ENCODE assay signal across 19 cellular contexts in the genomic region with DNA sequence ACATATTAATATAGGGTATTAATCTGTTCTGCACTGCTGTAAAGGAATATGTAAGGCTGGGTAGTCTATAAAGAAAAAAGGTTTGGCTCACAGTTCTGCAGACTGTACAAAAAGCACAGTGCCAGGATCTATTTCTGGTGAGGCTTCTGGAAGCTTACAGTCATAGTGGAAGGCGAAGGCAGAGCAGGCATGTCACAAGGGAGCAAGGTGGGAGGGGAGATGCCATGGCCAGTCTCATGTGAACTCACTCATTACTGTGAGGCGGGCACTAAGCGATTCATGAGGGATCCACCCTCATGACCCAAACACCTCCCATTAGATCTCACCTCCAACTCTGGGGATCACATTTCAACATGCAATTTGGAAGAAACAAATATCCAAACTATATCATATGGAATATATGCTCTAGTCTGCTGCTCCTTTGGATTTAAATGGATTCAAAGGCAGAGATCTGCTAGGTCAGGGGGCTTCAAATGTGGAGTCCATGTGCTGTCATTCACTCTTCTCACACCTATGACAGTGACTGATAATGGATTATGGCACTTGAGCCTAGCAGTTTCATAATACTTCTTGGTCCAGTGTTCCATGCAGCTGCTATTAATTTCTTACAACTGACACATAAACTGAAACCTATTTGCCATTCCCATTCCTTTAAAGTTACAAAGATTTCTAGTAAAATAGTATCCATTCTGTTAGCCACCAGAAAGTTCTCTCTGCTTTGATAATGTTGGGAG.
"Had no signal": no experiment of that assay in that cellular context is flagged by ENCODE, and none has a peak within 500 bp of the region (broad histone marks: within the 10 kb centered on the region; RNA-seq: fewer than 3 reads in every experiment).

No MANE protein-coding gene starts in this region.

- DNase-seq: activated CD4-positive, alpha-beta T cell treated with anti-CD3 and anti-CD28 coated beads for 1 hour; activated CD4-positive, alpha-beta T cell treated with anti-CD3 and anti-CD28 coated beads, Interleukin-2, amount 50 U/mL, for 48 hours; activated CD8-positive, alpha-beta memory T cell treated with anti-CD3 and anti-CD28 coated beads, Interleukin-2, amount 10 ng/mL, durations not matched to agents 7 days and 5 days; cortex of kidney; erythroblast; head of caudate nucleus; immature natural killer cell; mesendoderm; naive thymus-derived CD8-positive, alpha-beta T cell; nucleus accumbens; retina; SJCRH30; stimulated activated CD4-positive, alpha-beta T cell treated with anti-CD3 and anti-CD28 coated beads, Interleukin-2, amount 100 ng/mL, for 24 hours; stomach; upper lobe of left lung had no signal

- H3K9me3 Mint-ChIP-seq: central memory CD8-positive, alpha-beta T cell; immature natural killer cell had no signal

- H3K36me3 ChIP-seq: SJCRH30, upper lobe of left lung had no signal

- H3K27ac Mint-ChIP-seq: activated CD8-positive, alpha-beta memory T cell treated with anti-CD3 and anti-CD28 coated beads, Interleukin-2, amount 10 ng/mL, durations not matched to agents 7 days and 5 days; activated naive CD8-positive, alpha-beta T cell; brain; immature natural killer cell; naive thymus-derived CD8-positive, alpha-beta T cell; T-helper 1 cell treated with Interleukin-12 subunit alpha and Interleukin-12 subunit beta and Interleukin-4 antibody, amounts not matched to agents 30 μg/mL and 1 μg/mL, for 36 hours had no signal

- H3K4me1 Mint-ChIP-seq: brain, immature natural killer cell had no signal

- H3K27me3 ChIP-seq: SJCRH30, stomach, upper lobe of left lung had no signal

- H3K4me3 Mint-ChIP-seq: activated CD8-positive, alpha-beta memory T cell treated with anti-CD3 and anti-CD28 coated beads, Interleukin-2, amount 10 ng/mL, durations not matched to agents 7 days and 5 days; activated naive CD8-positive, alpha-beta T cell; brain; central memory CD8-positive, alpha-beta T cell; immature natural killer cell; naive thymus-derived CD8-positive, alpha-beta T cell; T-helper 1 cell treated with Interleukin-12 subunit alpha and Interleukin-12 subunit beta and Interleukin-4 antibody, amounts not matched to agents 30 μg/mL and 1 μg/mL, for 36 hours had no signal

- H3K27ac ChIP-seq: SJCRH30, stomach, upper lobe of left lung had no signal

- H3K9me3 ChIP-seq: SJCRH30, stomach, upper lobe of left lung had no signal

- ATAC-seq: activated CD8-positive, alpha-beta memory T cell treated with anti-CD3 and anti-CD28 coated beads, Interleukin-2, amount 10 ng/mL, durations not matched to agents 7 days and 5 days; naive thymus-derived CD8-positive, alpha-beta T cell had no signal

- H3K4me1 ChIP-seq: SJCRH30, stomach had no signal

- H3K4me3 ChIP-seq: SJCRH30, stomach, upper lobe of left lung had no signal

- H3K27me3 Mint-ChIP-seq: activated CD8-positive, alpha-beta memory T cell treated with anti-CD3 and anti-CD28 coated beads, Interleukin-2, amount 10 ng/mL, durations not matched to agents 7 days and 5 days; activated naive CD8-positive, alpha-beta T cell; brain; central memory CD8-positive, alpha-beta T cell; naive thymus-derived CD8-positive, alpha-beta T cell had no signal
